1 cellular context compared by ENCODE assay signal in genomic region chr13:73058741-73059459, GRCh38.
A peak's percentile ranks its signal among the peaks of the same experiment; 100 is the strongest.
TF ChIP-seq lines count a peak whose summit lies in the region.

KLF5 (plus strand) TSS chr13:73059005; CDS start chr13:73059328, 323 bp downstream.

TF ChIP-seq in HepG2, 621 proteins besides CTCF, POLR2A, EP300 and RAD21 (continued from another document and continues in another):
- TF ChIP-seq ZGPAT (CRISPR knock-in tag; IDR thresholded peaks at IDR 0.05) (peak; percentile 79), PCBP2 (optimal IDR thresholded peaks at IDR 0.05; ENCODE audit: low read depth, low read length, poor library complexity, severe bottlenecking) (no peak), KLF16 (CRISPR knock-in tag; IDR thresholded peaks at IDR 0.05) (peak in 1 of 2 experiments; percentile 56; a peak in 1 of 4 replicates), ZNF784 (CRISPR knock-in tag; IDR thresholded peaks at IDR 0.05; ENCODE audit: borderline replicate concordance) (peak; percentile 64; the same call in 1 of the 2 replicates), ZBTB43 (CRISPR knock-in tag; conservative IDR thresholded peaks at IDR 0.05) (peak; percentile 49), SMARCC2 (IDR thresholded peaks at IDR 0.05) (no peak), TBP (CRISPR knock-in tag; IDR thresholded peaks at IDR 0.05) (no peak), ZNF136 (CRISPR knock-in tag; IDR thresholded peaks at IDR 0.05; ENCODE audit: low read depth) (no peak), NFE2 (CRISPR knock-in tag; IDR thresholded peaks at IDR 0.05) (no peak), EHMT2 (IDR thresholded peaks at IDR 0.05; ENCODE audit: borderline replicate concordance, low read depth, low read length) (no peak), TEAD3 (CRISPR knock-in tag; optimal IDR thresholded peaks at IDR 0.05; ENCODE audit: borderline replicate concordance) (peak; percentile 52), TRIM22 (IDR thresholded peaks at IDR 0.05) (no peak), CBFB (CRISPR knock-in tag; IDR thresholded peaks at IDR 0.05) (peak; percentile 37; the same call in 1 of the 2 replicates), ZHX2 (IDR thresholded peaks at IDR 0.05; ENCODE audit: low read depth) (no peak), ZHX2 (CRISPR knock-in tag; IDR thresholded peaks at IDR 0.05; ENCODE audit: borderline replicate concordance) (peak; percentile 24; the same call in 1 of the 2 replicates), ZBTB25 (CRISPR knock-in tag; IDR thresholded peaks at IDR 0.05) (no peak), ZNF841 (CRISPR knock-in tag; IDR thresholded peaks at IDR 0.05; ENCODE audit: borderline replicate concordance) (0 out of 2 replicates have a peak, but pooled peaks have one; percentile 57), SP2 (CRISPR knock-in tag; IDR thresholded peaks at IDR 0.05) (peak; percentile 99), CAMTA2 (CRISPR knock-in tag; IDR thresholded peaks at IDR 0.05; ENCODE audit: borderline replicate concordance) (no peak), ZNF547 (CRISPR knock-in tag; IDR thresholded peaks at IDR 0.05) (peak; percentile 64; the same call in 1 of the 2 replicates), ATF4 (CRISPR knock-in tag; IDR thresholded peaks at IDR 0.05) (0 out of 4 replicates have a peak, but pooled peaks of 1 of the 2 experiments have one; percentile 34), ZSCAN25 (CRISPR knock-in tag; IDR thresholded peaks at IDR 0.05) (no peak), RBM22 (optimal IDR thresholded peaks at IDR 0.05; ENCODE audit: low read length) (no peak), SIX4 (CRISPR knock-in tag; IDR thresholded peaks at IDR 0.05) (no peak), ZBTB4 (CRISPR knock-in tag; IDR thresholded peaks at IDR 0.05; ENCODE audit: borderline replicate concordance) (no peak), ZNF713 (CRISPR knock-in tag; IDR thresholded peaks at IDR 0.05) (0 out of 2 replicates have a peak, but pooled peaks have one; percentile 43), PITX1 (CRISPR knock-in tag; IDR thresholded peaks at IDR 0.05) (0 out of 2 replicates have a peak, but pooled peaks have one; percentile 10), ZBTB1 (CRISPR knock-in tag; IDR thresholded peaks at IDR 0.05; ENCODE audit: borderline replicate concordance) (no peak), BATF2 (CRISPR knock-in tag; IDR thresholded peaks at IDR 0.05) (peak; percentile 19; the same call in 1 of the 2 replicates), ETV5 (CRISPR knock-in tag; IDR thresholded peaks at IDR 0.05; ENCODE audit: borderline replicate concordance) (no peak), MXI1 (IDR thresholded peaks at IDR 0.05; ENCODE audit: borderline replicate concordance, low read depth, low read length) (peak; percentile 74; the same call in 1 of the 3 replicates), ZNF576 (CRISPR knock-in tag; IDR thresholded peaks at IDR 0.05) (no peak), HNF1B (CRISPR knock-in tag; IDR thresholded peaks at IDR 0.05) (peak; percentile 67; the same call in 1 of the 2 replicates), ELF1 (CRISPR knock-in tag; IDR thresholded peaks at IDR 0.05) (0 out of 2 replicates have a peak, but pooled peaks have one; percentile 24), SYNCRIP (IDR thresholded peaks at IDR 0.05; ENCODE audit: insufficient read depth, low read depth, low read length) (no peak), NFIB (CRISPR knock-in tag; IDR thresholded peaks at IDR 0.05; ENCODE audit: borderline replicate concordance) (no peak), CSRNP1 (CRISPR knock-in tag; IDR thresholded peaks at IDR 0.05) (peak; percentile 76; the same call in 1 of the 2 replicates)
